In genomic region chr10:61023053-61023452, GRCh38 we compare ENCODE assay signal across 1 cellular context.
TF ChIP-seq lines count a peak whose summit lies in the region.

No MANE protein-coding gene starts in this region.

TF ChIP-seq in HepG2, 621 proteins besides CTCF, POLR2A, EP300 and RAD21 (continued from another document):
- TF ChIP-seq HNF1A (IDR thresholded peaks at IDR 0.05; ENCODE audit: low read depth) (no peak), HNF1A (CRISPR knock-in tag; IDR thresholded peaks at IDR 0.05; ENCODE audit: borderline replicate concordance) (no peak), FOXJ3 (CRISPR knock-in tag; IDR thresholded peaks at IDR 0.05; ENCODE audit: borderline replicate concordance) (no peak), NFATC3 (CRISPR knock-in tag; IDR thresholded peaks at IDR 0.05) (no peak), ZNF331 (CRISPR knock-in tag; IDR thresholded peaks at IDR 0.05) (no peak), ZEB1 (IDR thresholded peaks at IDR 0.05; ENCODE audit: insufficient replicate concordance, low read depth) (no peak), SNAPC2 (CRISPR knock-in tag; IDR thresholded peaks at IDR 0.05) (no peak), YY1 (IDR thresholded peaks at IDR 0.05; ENCODE audit: insufficient read depth, insufficient replicate concordance, low read depth, low read length) (no peak)
- TF ChIP-seq, protein P1, sequence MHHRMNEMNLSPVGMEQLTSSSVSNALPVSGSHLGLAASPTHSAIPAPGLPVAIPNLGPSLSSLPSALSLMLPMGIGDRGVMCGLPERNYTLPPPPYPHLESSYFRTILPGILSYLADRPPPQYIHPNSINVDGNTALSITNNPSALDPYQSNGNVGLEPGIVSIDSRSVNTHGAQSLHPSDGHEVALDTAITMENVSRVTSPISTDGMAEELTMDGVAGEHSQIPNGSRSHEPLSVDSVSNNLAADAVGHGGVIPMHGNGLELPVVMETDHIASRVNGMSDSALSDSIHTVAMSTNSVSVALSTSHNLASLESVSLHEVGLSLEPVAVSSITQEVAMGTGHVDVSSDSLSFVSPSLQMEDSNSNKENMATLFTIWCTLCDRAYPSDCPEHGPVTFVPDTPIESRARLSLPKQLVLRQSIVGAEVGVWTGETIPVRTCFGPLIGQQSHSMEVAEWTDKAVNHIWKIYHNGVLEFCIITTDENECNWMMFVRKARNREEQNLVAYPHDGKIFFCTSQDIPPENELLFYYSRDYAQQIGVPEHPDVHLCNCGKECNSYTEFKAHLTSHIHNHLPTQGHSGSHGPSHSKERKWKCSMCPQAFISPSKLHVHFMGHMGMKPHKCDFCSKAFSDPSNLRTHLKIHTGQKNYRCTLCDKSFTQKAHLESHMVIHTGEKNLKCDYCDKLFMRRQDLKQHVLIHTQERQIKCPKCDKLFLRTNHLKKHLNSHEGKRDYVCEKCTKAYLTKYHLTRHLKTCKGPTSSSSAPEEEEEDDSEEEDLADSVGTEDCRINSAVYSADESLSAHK (CRISPR knock-in tag; IDR thresholded peaks at IDR 0.05; ENCODE audit: borderline replicate concordance), result no peak
